Comparison of ENCODE assay signal across 22 cellular contexts in genomic region chr20:61684136-61684535, GRCh38.
DNase-seq lines count a peak whose midpoint lies in the region; ATAC-seq, FAIRE-seq and TF ChIP-seq lines count a peak whose summit lies in the region.
"Had no signal": no experiment of that assay in that cellular context is flagged by ENCODE, and none has a peak within 500 bp of the region (broad histone marks: within the 10 kb centered on the region; RNA-seq: fewer than 3 reads in every experiment).

No MANE protein-coding gene starts in this region.

- no peak for TF ChIP-seq CTCF in RWPE2 (IDR thresholded peaks at IDR 0.05; ENCODE audit: poor library complexity, severe bottlenecking)
- TF ChIP-seq CTCF in keratinocyte (optimal IDR thresholded peaks at IDR 0.05 in 1 of 3, IDR thresholded peaks at IDR 0.05 in 1 of 3, conservative IDR thresholded peaks at IDR 0.05 in 1 of 3; ENCODE audit: extremely low read depth in 1 of 3, insufficient read depth in 2 of 3, low read length in 3 of 3) = no peak
- no peak for TF ChIP-seq CTCF in progenitor cell of endocrine pancreas (IDR thresholded peaks at IDR 0.05; ENCODE audit: unreplicated experiment)
- no peak for TF ChIP-seq CTCF in endodermal cell (conservative IDR thresholded peaks at IDR 0.05)

- no peak for FAIRE-seq in keratinocyte (lab: Jason Lieb, UNC)

- H3K4me3 Mint-ChIP-seq in progenitor cell of endocrine pancreas (ENCODE audit: low read depth) (no peak overlapping the region), endodermal cell (no peak overlapping the region)
- H3K4me3 Mint-ChIP-seq: CD14-positive monocyte, IgD-negative memory B cell had no signal

- no peaks in the 10 kb centered on the region for H3K9me1 ChIP-seq in keratinocyte (ENCODE audit: control insufficient read depth, extremely low read depth, insufficient read depth, low read length)

- H3K4me1 ChIP-seq in RWPE2 (ENCODE audit: insufficient read depth, poor library complexity, severe bottlenecking) = peaks cover 29% of the 10 kb centered on the region
- H3K4me1 ChIP-seq in keratinocyte (ENCODE audit: control insufficient read depth, extremely low read depth, insufficient read depth, low read length) = peaks cover 29% of the 10 kb centered on the region
- no peaks in the 10 kb centered on the region for H3K4me1 ChIP-seq in endodermal cell (ENCODE audit: control insufficient read depth, insufficient read depth, low read length)
- H3K4me1 ChIP-seq: BE2C had no signal

- H3K4me1 Mint-ChIP-seq in progenitor cell of endocrine pancreas (ENCODE audit: low read depth) = no peaks in the 10 kb centered on the region
- no peaks in the 10 kb centered on the region for H3K4me1 Mint-ChIP-seq in endodermal cell
- H3K4me1 Mint-ChIP-seq: CD14-positive monocyte, IgD-negative memory B cell had no signal

- H3K4me2 ChIP-seq in keratinocyte (ENCODE audit: control insufficient read depth, extremely low read depth, insufficient read depth, low read depth, low read length) = peak overlapping the region; percentile 95
- H3K4me2 ChIP-seq: KMS-11, SK-N-SH had no signal

- H3K79me2 ChIP-seq in keratinocyte (ENCODE audit: control insufficient read depth, insufficient read depth, low read length) = no peaks in the 10 kb centered on the region

- H3K27ac Mint-ChIP-seq in progenitor cell of endocrine pancreas = peak overlapping the region; percentile 24
- no peak overlapping the region for H3K27ac Mint-ChIP-seq in endodermal cell
- H3K27ac Mint-ChIP-seq: CD14-positive monocyte, IgD-negative memory B cell had no signal

- ATAC-seq in RWPE2 (ENCODE audit: low read depth) = no peak

- no peaks in the 10 kb centered on the region for H3K9me3 ChIP-seq in RWPE2 (ENCODE audit: severe bottlenecking)
- no peaks in the 10 kb centered on the region for H3K9me3 ChIP-seq in keratinocyte (ENCODE audit: control insufficient read depth, low read depth, low read length)
- H3K9me3 ChIP-seq in endodermal cell (ENCODE audit: control insufficient read depth, low read length) = no peaks in the 10 kb centered on the region
- H3K9me3 ChIP-seq: BE2C, SK-N-SH had no signal

- H3K36me3 Mint-ChIP-seq in progenitor cell of endocrine pancreas (ENCODE audit: insufficient read depth) (no peaks in the 10 kb centered on the region), endodermal cell (ENCODE audit: low read depth) (no peaks in the 10 kb centered on the region)
- H3K36me3 Mint-ChIP-seq: CD14-positive monocyte, IgD-negative memory B cell had no signal

- H3K36me3 ChIP-seq in RWPE2 (ENCODE audit: low read depth) (no peaks in the 10 kb centered on the region), keratinocyte (ENCODE audit: control insufficient read depth in 2 of 2, extremely low read depth in 1 of 2, insufficient read depth in 2 of 2, low read length in 2 of 2) (no peaks in the 10 kb centered on the region), endodermal cell (ENCODE audit: control insufficient read depth, insufficient read depth, low read length) (no peaks in the 10 kb centered on the region)
- H3K36me3 ChIP-seq: BE2C had no signal

- H3K9ac ChIP-seq in keratinocyte (ENCODE audit: control insufficient read depth, extremely low read depth, insufficient read depth, low read length) = peak overlapping the region; percentile 48
- H3K9ac ChIP-seq in endodermal cell (ENCODE audit: extremely low read depth, low read length, poor library complexity, severe bottlenecking) = no peak overlapping the region
- H3K9ac ChIP-seq: GM23248, KMS-11, SK-N-SH had no signal

- dilution Hi-C loops in keratinocyte (cut with MboI; ENCODE audit: extremely low pct_ligation_motif_present, low sequenced_read_pairs) = no loop called here

- H3K27ac ChIP-seq in RWPE2 (ENCODE audit: poor library complexity, severe bottlenecking) (peak overlapping the region; percentile 51), keratinocyte (ENCODE audit: control insufficient read depth, insufficient read depth, low read length) (no peak overlapping the region), endodermal cell (ENCODE audit: low read depth, low read length) (no peak overlapping the region)
- H3K27ac ChIP-seq: GM23248, HL-60, KMS-11 had no signal

- H2AFZ ChIP-seq in keratinocyte (ENCODE audit: control insufficient read depth, low read length) = no peak overlapping the region
- H2AFZ ChIP-seq: GM23248 had no signal

- peak; percentile 34 for DNase-seq in NCI-H345 (lab: John Stamatoyannopoulos, UW)
- DNase-seq in NCI-H345 treated with DMSO at 0.1 percent for 48 hours (lab: John Stamatoyannopoulos, UW; ENCODE audit: unreplicated experiment) = no peak
- no peak for DNase-seq in RWPE2 (ENCODE audit: low spot score)
- no peak for DNase-seq in keratinocyte (ENCODE audit: low read depth, low spot score)
- no peak for DNase-seq in progenitor cell of endocrine pancreas (ENCODE audit: low spot score, unreplicated experiment)
- no peak for DNase-seq in endodermal cell
- DNase-seq in NCI-H1105 (lab: John Stamatoyannopoulos, UW) = no peak
- DNase-seq in COLO668 (lab: John Stamatoyannopoulos, UW; ENCODE audit: unreplicated experiment) = no peak
- DNase-seq: 8988T, ACHN, BE2C, GM23248, H7, NCI-H1048, NCI-H1694 treated with DMSO at 0.1 percent for 48 hours, NCI-H446 treated with DMSO at 0.1 percent for 48 hours, RPMI8226, SK-N-SH had no signal

- H3K27me3 ChIP-seq in RWPE2 (ENCODE audit: insufficient read depth, poor library complexity, severe bottlenecking) (no peaks in the 10 kb centered on the region), keratinocyte (ENCODE audit: control insufficient read depth, extremely low read depth, insufficient read depth, low read length) (peaks cover 8% of the 10 kb centered on the region), endodermal cell (ENCODE audit: control insufficient read depth, insufficient read depth, low read length, poor library complexity, severe bottlenecking) (no peaks in the 10 kb centered on the region)

- H3K9me3 Mint-ChIP-seq in progenitor cell of endocrine pancreas (ENCODE audit: low read depth) = no peaks in the 10 kb centered on the region
- no peaks in the 10 kb centered on the region for H3K9me3 Mint-ChIP-seq in endodermal cell

- no peak overlapping the region for H3K4me3 ChIP-seq in RWPE2 (ENCODE audit: severe bottlenecking)
- peak overlapping the region in 1 of 3 experiments; percentile 0 for H3K4me3 ChIP-seq in keratinocyte (ENCODE audit: control insufficient read depth in 2 of 3, extremely low read depth in 1 of 3, insufficient read depth in 2 of 3, low read depth in 1 of 3, low read length in 3 of 3)
- no peak overlapping the region for H3K4me3 ChIP-seq in endodermal cell (ENCODE audit: low read length)
- H3K4me3 ChIP-seq: GM23248 had no signal

- peaks cover 53% of the 10 kb centered on the region for H3K27me3 Mint-ChIP-seq in progenitor cell of endocrine pancreas
- H3K27me3 Mint-ChIP-seq in endodermal cell (ENCODE audit: insufficient read depth) = peaks cover 63% of the 10 kb centered on the region
- H3K27me3 Mint-ChIP-seq: IgD-negative memory B cell had no signal

- WGBS in endodermal cell (ENCODE audit: insufficient coverage in 1 of 2, insufficient read length in 1 of 2), 2 experiments = 85 to 87% methylated on average over 9 to 13 of the region's 13 CpGs

- no peaks in the 10 kb centered on the region for H4K20me1 ChIP-seq in keratinocyte (ENCODE audit: control insufficient read depth, extremely low read depth, insufficient read depth, low read length)
